8 cellular contexts compared by ENCODE assay signal in genomic region chr3:49673131-49673714, GRCh38. TPM values are rescaled to one million over a fixed set of nuclear protein-coding genes. Genes with fewer than 3 reads are reported as not detected.
DNase-seq lines count a peak whose midpoint lies in the region; ATAC-seq, FAIRE-seq and TF ChIP-seq lines count a peak whose summit lies in the region.

No MANE protein-coding gene starts in this region.

- TF ChIP-seq POLR2A in adrenal gland (IDR thresholded peaks at IDR 0.05) = no peak

- FAIRE-seq in D721Med (lab: Jason Lieb, UNC) = no peak

- intact Hi-C loops in adrenal gland (cut with DNase I) = no loop called here
- intact Hi-C loops in left colon (cut with DNase I, micrococcal nuclease) = loop anchor here (5.0 to 10.0 kb wide), 2 partner anchors 136 to 138 kb away; no protein-coding TSS in a partner anchor

- DNase-seq in adrenal gland (peak in 3 of 7 donors; percentile 37 to 65 (median 38)), left colon (peak in 1 of 2 donors; percentile 58), thoracic aorta (ENCODE audit: low spot score) (no peak), EL (no peak), D721Med (ENCODE audit: insufficient read length, low spot score) (no peak)

- no peak for TF ChIP-seq CTCF in adrenal gland (IDR thresholded peaks at IDR 0.05)
- no peak for TF ChIP-seq CTCF in thoracic aorta (IDR thresholded peaks at IDR 0.05)
- TF ChIP-seq CTCF in D721Med (IDR thresholded peaks at IDR 0.05; ENCODE audit: insufficient read depth, missing control alignments) = no peak

- no peaks in the 10 kb centered on the region for H3K27me3 ChIP-seq in BLaER1
- H3K27me3 ChIP-seq in adrenal gland = no peaks in the 10 kb centered on the region
- H3K27me3 ChIP-seq in thoracic aorta (replicated peaks; ENCODE audit: insufficient read depth) = no peaks in the 10 kb centered on the region

- H3K9ac ChIP-seq in BLaER1 = peak overlapping the region; percentile 89

- peak overlapping the region; percentile 95 for H3K27ac ChIP-seq in BLaER1
- H3K27ac ChIP-seq in adrenal gland = peak overlapping the region; percentile 86 to 98 (median 91)
- peak overlapping the region; percentile 91 to 94 for H3K27ac ChIP-seq in thoracic aorta

- H3K9me3 ChIP-seq in BLaER1 (no peaks in the 10 kb centered on the region), adrenal gland (replicated peaks in 1 of 3) (no peaks in the 10 kb centered on the region), thoracic aorta (no peaks in the 10 kb centered on the region)

- peak overlapping the region; percentile 99 for H3K4me2 ChIP-seq in BLaER1

- peaks cover 61% of the 10 kb centered on the region for H3K4me1 ChIP-seq in BLaER1
- peaks cover 10 to 17% of the 10 kb centered on the region in 2 donors for H3K4me1 ChIP-seq in adrenal gland (replicated peaks in 1 of 2)
- H3K4me1 ChIP-seq in thoracic aorta (ENCODE audit: control insufficient read depth in 1 of 2, low read depth in 2 of 2) = peaks cover 11 to 16% of the 10 kb centered on the region in 2 donors

- H3K4me3 ChIP-seq in BLaER1 = peak overlapping the region; percentile 94
- peak overlapping the region in 3 of 4 donors; percentile 37 to 87 (median 56) for H3K4me3 ChIP-seq in adrenal gland
- H3K4me3 ChIP-seq in thoracic aorta = peak overlapping the region; percentile 80

- peak; percentile 2 for ATAC-seq in HG02943 (IDR thresholded peaks at IDR 0.05; ENCODE audit: low read depth, unreplicated experiment)
- ATAC-seq in left colon = peak; percentile 2
- ATAC-seq in thoracic aorta (ENCODE audit: insufficient number of reproducible peaks, low FRiP score, low read depth) = no peak
- ATAC-seq in GM18498 (IDR thresholded peaks at IDR 0.05; ENCODE audit: unreplicated experiment) = no peak

- H4K20me1 ChIP-seq in BLaER1 = peaks cover 42% of the 10 kb centered on the region; the same call in 1 of the 2 replicates

- WGBS in adrenal gland, 4 donors = 25 to 50% (median 38%) methylated on average over 2 to 17 of the region's 17 CpGs

- H3K36me3 ChIP-seq in BLaER1 (peaks cover 29% of the 10 kb centered on the region), adrenal gland (replicated peaks in 1 of 2) (peaks cover 0 to 24% of the 10 kb centered on the region in 2 donors), thoracic aorta (peaks cover 23% of the 10 kb centered on the region)

RNA-seq across cellular contexts. Expression of gene APEH, which starts 0.9 kb away (rescaled TPM):
- total RNA-seq in adrenal gland = 100 to 1,000 TPM in 6 of 8 donors, 10 to 100 TPM in 2; 86.6 to 158 (median 126) TPM
- polyA plus RNA-seq in adrenal gland = 100 to 1,000 TPM in 1 of 3 donors, 10 to 100 TPM in 2; 36.5 to 124 (median 45.9) TPM
- total RNA-seq in left colon = 100 to 1,000 TPM; 153 to 182 TPM
- total RNA-seq in thoracic aorta = 100 to 1,000 TPM in 1 of 2 donors, 10 to 100 TPM in 1; 57.6 to 108 TPM

RNA-seq across cellular contexts. Expression of gene MST1, which starts 16.1 kb away (rescaled TPM):
- total RNA-seq in adrenal gland = 10 to 100 TPM; 13.4 to 92.0 (median 36.4) TPM
- polyA plus RNA-seq in adrenal gland = 100 to 1,000 TPM in 2 of 3 donors, 1 to 10 TPM in 1; 7.5 to 241 (median 240) TPM
- 10 to 100 TPM; 22.1 to 28.2 TPM for total RNA-seq in left colon
- total RNA-seq in thoracic aorta = 1 to 10 TPM; 8.3 to 9.2 TPM

RNA-seq across cellular contexts. Expression of gene RNF123, which starts 16.1 kb away (rescaled TPM):
- total RNA-seq in adrenal gland = 10 to 100 TPM; 19.5 to 62.3 (median 38.3) TPM
- 10 to 100 TPM; 35.1 to 59.6 (median 48.8) TPM for polyA plus RNA-seq in adrenal gland
- total RNA-seq in left colon = 10 to 100 TPM; 40.3 to 44.0 TPM
- 10 to 100 TPM; 28.3 to 29.4 TPM for total RNA-seq in thoracic aorta

RNA-seq across cellular contexts. Expression of gene AMIGO3, which starts 46.3 kb away (rescaled TPM):
- 1 to 10 TPM in 3 of 8 donors, under 1 TPM in 2, not detected in 3; 0.34 to 1.3 (median 1.2) TPM for total RNA-seq in adrenal gland
- 1 to 10 TPM in 2 of 3 donors, not detected in 1; 2.2 to 3.0 TPM for polyA plus RNA-seq in adrenal gland
- not detected for total RNA-seq in left colon
- total RNA-seq in thoracic aorta = 1 to 10 TPM; 3.0 to 5.8 TPM

RNA-seq across cellular contexts. Expression of gene GMPPB, which starts 50.5 kb away (rescaled TPM):
- total RNA-seq in adrenal gland (100 to 1,000 TPM in 1 of 8 donors, 10 to 100 TPM in 7; 22.3 to 141 (median 33.1) TPM), left colon (10 to 100 TPM; 54.2 to 78.4 TPM), thoracic aorta (10 to 100 TPM; 30.5 to 43.1 TPM)
- polyA plus RNA-seq in adrenal gland = 10 to 100 TPM; 11.2 to 38.5 (median 20.2) TPM

Comparison
In these comparisons a context has a peak if more than half of its experiments do, and no peak if none do; other contexts are left out.
1. ATAC-seq: peak in HG02943 (single experiment) and left colon (single experiment); none in thoracic aorta (single experiment) and GM18498 (single experiment).
2. intact Hi-C loops: an anchor here in left colon (5.0 to 10.0 kb wide); none called in adrenal gland.
3. Peak in every context shown above with its lines, with median percentiles within 50 percentile points of each other: H3K27ac ChIP-seq and H3K4me3 ChIP-seq.